ENCODE assay signal across 17 cellular contexts in genomic region chr1:66181999-66182398, GRCh38.
DNase-seq lines count a peak whose midpoint lies in the region; ATAC-seq and TF ChIP-seq lines count a peak whose summit lies in the region.
"Had no signal": no experiment of that assay in that cellular context is flagged by ENCODE, and none has a peak within 500 bp of the region (broad histone marks: within the 10 kb centered on the region; RNA-seq: fewer than 3 reads in every experiment).

No MANE protein-coding gene starts in this region.

- H3K36me3 Mint-ChIP-seq in activated CD4-positive, alpha-beta T cell treated with anti-CD3 and anti-CD28 coated beads, Interleukin-2, amount 10 ng/mL, durations not matched to agents 7 days and 5 days (ENCODE audit: low read depth), result no peaks in the 10 kb centered on the region
- H3K36me3 Mint-ChIP-seq in CD4-positive, CD25-positive, alpha-beta regulatory T cell, result no peaks in the 10 kb centered on the region
- H3K36me3 Mint-ChIP-seq in endothelial cell (ENCODE audit: low read depth, unreplicated experiment), result no peaks in the 10 kb centered on the region
- H3K36me3 Mint-ChIP-seq: CD14-positive monocyte had no signal

- peaks cover 30% of the 10 kb centered on the region for H3K4me1 Mint-ChIP-seq in activated CD4-positive, alpha-beta T cell treated with anti-CD3 and anti-CD28 coated beads, Interleukin-2, amount 10 ng/mL, durations not matched to agents 7 days and 5 days
- peaks cover 22 to 46% (median 29%) of the 10 kb centered on the region in 4 donors for H3K4me1 Mint-ChIP-seq in CD4-positive, CD25-positive, alpha-beta regulatory T cell
- H3K4me1 Mint-ChIP-seq in endothelial cell (ENCODE audit: unreplicated experiment), result peaks cover 30% of the 10 kb centered on the region
- H3K4me1 Mint-ChIP-seq: CD14-positive monocyte had no signal

- POLR2A ChIA-PET in activated CD4-positive, alpha-beta T cell treated with anti-CD3 and anti-CD28 coated beads, Interleukin-2, amount 10 ng/mL, durations not matched to agents 7 days and 5 days (lab: Charles Lee), result no interaction called here

- CTCF ChIA-PET in activated CD4-positive, alpha-beta T cell treated with anti-CD3 and anti-CD28 coated beads, Interleukin-2, amount 10 ng/mL, durations not matched to agents 7 days and 5 days (lab: Charles Lee), result interaction anchor here (1.5 to 2.3 kb wide), 3 partner anchors 12 to 264 kb away, joined by 3 to 7 read pairs (median 3); no protein-coding TSS in a partner anchor

- H3K27ac Mint-ChIP-seq in activated CD4-positive, alpha-beta T cell treated with anti-CD3 and anti-CD28 coated beads, Interleukin-2, amount 10 ng/mL, durations not matched to agents 7 days and 5 days, result peak overlapping the region; percentile 48
- H3K27ac Mint-ChIP-seq in CD4-positive, CD25-positive, alpha-beta regulatory T cell, result peak overlapping the region in 2 of 3 donors; percentile 31 to 42
- peak overlapping the region; percentile 73 for H3K27ac Mint-ChIP-seq in endothelial cell (ENCODE audit: unreplicated experiment)
- H3K27ac Mint-ChIP-seq: CD14-positive monocyte, GM23338 had no signal

- H3K9me3 ChIP-seq in CD4-positive, CD25-positive, alpha-beta regulatory T cell (ENCODE audit: control insufficient read depth in 2 of 2, low read length in 2 of 2), result no peaks in the 10 kb centered on the region
- 0 out of 2 replicates have a peak, but pooled peaks cover 2% of the 10 kb centered on the region for H3K9me3 ChIP-seq in SJCRH30 (replicated peaks)

- peaks cover 29% of the 10 kb centered on the region for H3K4me1 ChIP-seq in CD4-positive, CD25-positive, alpha-beta regulatory T cell (ENCODE audit: control insufficient read depth, insufficient read depth, low read length, poor library complexity, severe bottlenecking)
- H3K4me1 ChIP-seq in SJCRH30, result peaks cover 33% of the 10 kb centered on the region

- peak in 1 of 2 donors; percentile 36 for ATAC-seq in CD4-positive, CD25-positive, alpha-beta regulatory T cell (ENCODE audit: low read depth in 2 of 2)
- ATAC-seq in HG03135 (IDR thresholded peaks at IDR 0.05; ENCODE audit: unreplicated experiment), result no peak
- ATAC-seq: GM23338 had no signal

- TF ChIP-seq CTCF in endothelial cell (IDR thresholded peaks at IDR 0.05; ENCODE audit: unreplicated experiment), result no peak

- no peaks in the 10 kb centered on the region for H3K27me3 ChIP-seq in CD4-positive, CD25-positive, alpha-beta regulatory T cell (ENCODE audit: control insufficient read depth, insufficient read depth, low read length)
- H3K27me3 ChIP-seq in SJCRH30, result no peaks in the 10 kb centered on the region

- peak; percentile 14 for DNase-seq in activated CD4-positive, alpha-beta T cell treated with anti-CD3 and anti-CD28 coated beads, Interleukin-2, amount 10 ng/mL, durations not matched to agents 7 days and 5 days
- no peak for DNase-seq in activated CD4-positive, alpha-beta T cell treated with anti-CD3 and anti-CD28 coated beads for 4 hours
- DNase-seq in CD4-positive, CD25-positive, alpha-beta regulatory T cell, result peak in 2 of 3 donors; percentile 32 to 74
- DNase-seq in SJCRH30, result peak in 1 of 2 experiments; percentile 21
- DNase-seq in endothelial cell (ENCODE audit: low spot score), result no peak
- DNase-seq in iPS-NIHi7 (ENCODE audit: extremely low spot score), result no peak
- no peak for DNase-seq in NCI-H1048 (lab: John Stamatoyannopoulos, UW)
- DNase-seq: DND-41, GF-D8, NCI-H146, NCI-H2081 treated with DMSO at 0.1 percent for 48 hours, NCI-H524, OCI-M1, RPMI8226 had no signal

- no peaks in the 10 kb centered on the region for H3K36me3 ChIP-seq in CD4-positive, CD25-positive, alpha-beta regulatory T cell (ENCODE audit: control insufficient read depth, insufficient read depth, low read length)
- no peaks in the 10 kb centered on the region for H3K36me3 ChIP-seq in SJCRH30

- H3K27ac ChIP-seq in CD4-positive, CD25-positive, alpha-beta regulatory T cell (ENCODE audit: insufficient read depth, low read length, poor library complexity, severe bottlenecking), result peak overlapping the region; percentile 60
- peak overlapping the region; percentile 76 for H3K27ac ChIP-seq in SJCRH30

- peaks cover 4% of the 10 kb centered on the region for H3K9me3 Mint-ChIP-seq in activated CD4-positive, alpha-beta T cell treated with anti-CD3 and anti-CD28 coated beads, Interleukin-2, amount 10 ng/mL, durations not matched to agents 7 days and 5 days
- H3K9me3 Mint-ChIP-seq in CD4-positive, CD25-positive, alpha-beta regulatory T cell, result peaks cover 0 to 3% (median 0%) of the 10 kb centered on the region in 7 donors
- no peaks in the 10 kb centered on the region for H3K9me3 Mint-ChIP-seq in endothelial cell (ENCODE audit: unreplicated experiment)
- H3K9me3 Mint-ChIP-seq: GM23338 had no signal

- H3K4me3 Mint-ChIP-seq in activated CD4-positive, alpha-beta T cell treated with anti-CD3 and anti-CD28 coated beads, Interleukin-2, amount 10 ng/mL, durations not matched to agents 7 days and 5 days, result no peak overlapping the region
- H3K4me3 Mint-ChIP-seq in CD4-positive, CD25-positive, alpha-beta regulatory T cell, result peak overlapping the region in 3 of 4 donors; percentile 42 to 73 (median 64)
- no peak overlapping the region for H3K4me3 Mint-ChIP-seq in endothelial cell (ENCODE audit: unreplicated experiment)
- H3K4me3 Mint-ChIP-seq: CD14-positive monocyte, GM23338 had no signal

- no peaks in the 10 kb centered on the region for H3K27me3 Mint-ChIP-seq in activated CD4-positive, alpha-beta T cell treated with anti-CD3 and anti-CD28 coated beads, Interleukin-2, amount 10 ng/mL, durations not matched to agents 7 days and 5 days
- H3K27me3 Mint-ChIP-seq in CD4-positive, CD25-positive, alpha-beta regulatory T cell, result no peaks in the 10 kb centered on the region
- no peaks in the 10 kb centered on the region for H3K27me3 Mint-ChIP-seq in endothelial cell (ENCODE audit: unreplicated experiment)

- peak overlapping the region; percentile 58 for H3K4me3 ChIP-seq in CD4-positive, CD25-positive, alpha-beta regulatory T cell (ENCODE audit: low read depth, low read length)
- H3K4me3 ChIP-seq in SJCRH30, result no peak overlapping the region
- H3K4me3 ChIP-seq: GM23338 had no signal

Comparison
In these comparisons a context has a peak if more than half of its experiments do, and no peak if none do; other contexts are left out.
1. DNase-seq: peak in activated CD4-positive, alpha-beta T cell treated with anti-CD3 and anti-CD28 coated beads, Interleukin-2, amount 10 ng/mL, durations not matched to agents 7 days and 5 days (single experiment) and CD4-positive, CD25-positive, alpha-beta regulatory T cell (2 of 3); none in activated CD4-positive, alpha-beta T cell treated with anti-CD3 and anti-CD28 coated beads for 4 hours (0 of 2), endothelial cell (single experiment), iPS-NIHi7 (single experiment) and NCI-H1048 (single experiment).
2. H3K4me3 Mint-ChIP-seq: peak in CD4-positive, CD25-positive, alpha-beta regulatory T cell (3 of 4); none in activated CD4-positive, alpha-beta T cell treated with anti-CD3 and anti-CD28 coated beads, Interleukin-2, amount 10 ng/mL, durations not matched to agents 7 days and 5 days (single experiment) and endothelial cell (single experiment).
3. Peak in every context shown above with its lines, with median percentiles within 50 percentile points of each other: H3K27ac Mint-ChIP-seq.